1 cellular context compared by ENCODE assay signal in genomic region chrX:39677987-39678840, GRCh38.
TF ChIP-seq lines count a peak whose summit lies in the region.

No MANE protein-coding gene starts in this region.

TF ChIP-seq in H1, 55 proteins besides CTCF, POLR2A, EP300 and RAD21:
- TF ChIP-seq RNF2 (IDR thresholded peaks at IDR 0.05; ENCODE audit: borderline replicate concordance, low read depth, low read length, missing control alignments, poor library complexity, severe bottlenecking) (no peak), SIRT6 (IDR thresholded peaks at IDR 0.05; ENCODE audit: low read length) (no peak), TAF7 (optimal IDR thresholded peaks at IDR 0.05; ENCODE audit: borderline replicate concordance, low read depth, low read length) (no peak), ASH2L (IDR thresholded peaks at IDR 0.05; ENCODE audit: low read length) (no peak), BRCA1 (IDR thresholded peaks at IDR 0.05; ENCODE audit: low read depth, low read length) (no peak), RFX5 (IDR thresholded peaks at IDR 0.05; ENCODE audit: borderline replicate concordance, low read depth, low read length) (no peak), TBP (IDR thresholded peaks at IDR 0.05; ENCODE audit: low read depth, low read length) (no peak), BCL11A (IDR thresholded peaks at IDR 0.05; ENCODE audit: low read depth in 2 of 2, low read length in 2 of 2) (no peak), BACH1 (IDR thresholded peaks at IDR 0.05; ENCODE audit: low read length) (no peak), YY1 (IDR thresholded peaks at IDR 0.05; ENCODE audit: low read depth, low read length) (no peak), RBBP5 (IDR thresholded peaks at IDR 0.05; ENCODE audit: borderline replicate concordance, low read depth, low read length) (no peak), EGR1 (IDR thresholded peaks at IDR 0.05; ENCODE audit: borderline replicate concordance, low read depth, low read length) (no peak)
